Comparison of ENCODE assay signal across 1 cellular context in the genomic region with DNA sequence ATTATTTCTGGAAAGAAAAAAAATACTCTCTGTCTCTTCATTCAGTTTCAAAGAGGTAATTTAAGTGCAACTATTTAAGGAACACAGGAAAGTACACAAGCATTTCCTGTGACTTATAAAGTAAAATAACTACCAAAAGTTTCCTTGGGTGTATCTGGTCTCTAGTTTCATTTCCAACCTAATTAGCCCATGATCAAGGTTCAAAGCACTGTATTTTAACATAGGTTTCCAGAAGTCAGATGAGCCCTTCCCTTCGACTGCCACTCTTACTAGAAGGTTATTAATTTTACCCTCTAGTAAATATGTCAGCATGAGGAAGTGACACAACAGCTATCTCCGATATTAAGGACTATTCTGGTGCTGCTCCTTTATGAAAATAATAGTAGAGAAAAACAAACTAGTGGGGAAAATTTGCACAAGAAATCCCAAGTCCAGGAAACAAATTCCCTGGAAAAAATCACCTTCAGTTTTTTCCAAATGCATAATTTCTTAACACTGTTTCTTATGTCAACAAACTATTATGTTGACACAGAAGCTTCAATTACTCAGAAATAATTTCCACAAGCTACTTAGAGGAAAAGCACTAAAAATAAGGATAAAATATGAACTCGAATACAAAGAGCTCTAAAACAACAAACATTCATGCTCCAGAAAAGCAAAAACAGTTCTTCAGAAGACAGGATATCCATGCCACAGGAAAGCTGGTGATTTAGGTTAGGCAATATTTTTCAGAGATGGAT.
TF ChIP-seq lines count a peak whose summit lies in the region.

No MANE protein-coding gene starts in this region.

TF ChIP-seq in endothelial cell of umbilical vein, 7 proteins besides CTCF, POLR2A, EP300 and RAD21 (continued from another document):
- no peak for TF ChIP-seq EZH2 (IDR thresholded peaks at IDR 0.05; ENCODE audit: borderline replicate concordance, low read depth, low read length, severe bottlenecking)
- TF ChIP-seq MYC (IDR thresholded peaks at IDR 0.05; ENCODE audit: low read depth, low read length): no peak
- TF ChIP-seq POLR2AphosphoS5 (IDR thresholded peaks at IDR 0.05; ENCODE audit: insufficient read depth, low read depth, low read length): no peak
- TF ChIP-seq GATA2 (IDR thresholded peaks at IDR 0.05; ENCODE audit: insufficient read depth, insufficient read length, low read depth, low read length): no peak
- no peak for TF ChIP-seq FOS (IDR thresholded peaks at IDR 0.05; ENCODE audit: borderline replicate concordance, insufficient read depth, low read length)
- TF ChIP-seq JUN (IDR thresholded peaks at IDR 0.05; ENCODE audit: borderline replicate concordance, insufficient read depth, insufficient read length, low read depth): no peak
